ENCODE assay signal across 16 cellular contexts in the genomic region with DNA sequence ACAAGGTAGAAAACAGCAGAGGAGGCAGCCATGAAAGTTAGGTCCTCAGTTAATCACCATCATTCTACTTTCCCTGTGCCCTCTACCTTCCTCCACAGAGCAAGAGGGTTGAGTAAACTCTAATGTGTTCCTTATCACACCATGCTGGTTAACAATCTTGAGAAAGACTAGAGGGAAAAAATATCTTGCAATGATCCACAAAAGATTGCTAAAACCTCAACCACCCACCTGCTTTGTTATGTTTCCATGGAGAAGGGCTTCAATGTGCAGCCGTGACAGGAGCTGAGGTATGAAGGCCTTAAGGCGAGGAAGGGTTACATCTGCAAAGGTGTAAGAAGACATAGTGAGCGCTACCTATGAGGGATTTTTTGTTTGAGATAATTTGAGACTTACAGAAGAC.
DNase-seq lines count a peak whose midpoint lies in the region; ATAC-seq and TF ChIP-seq lines count a peak whose summit lies in the region.
"Had no signal": no experiment of that assay in that cellular context is flagged by ENCODE, and none has a peak within 500 bp of the region (broad histone marks: within the 10 kb centered on the region; RNA-seq: fewer than 3 reads in every experiment).

No MANE protein-coding gene starts in this region.

- H3K4me2 ChIP-seq in GM23338 = no peak overlapping the region
- H3K4me2 ChIP-seq: BLaER1 had no signal

- no peaks in the 10 kb centered on the region for H3K9me3 ChIP-seq in neutrophil
- H3K9me3 ChIP-seq: BLaER1, HAP-1 had no signal

- H3K9me2 ChIP-seq in GM23338 (ENCODE audit: insufficient read depth) = no peaks in the 10 kb centered on the region

- no peaks in the 10 kb centered on the region for H3K79me2 ChIP-seq in GM23338 (replicated peaks; ENCODE audit: insufficient read depth)

- ATAC-seq in GM23338 = no peak
- ATAC-seq: GM12878 had no signal

- H3K27me3 Mint-ChIP-seq in GM23338 (ENCODE audit: insufficient read depth, low read depth, poor library complexity) = peaks cover 1% of the 10 kb centered on the region
- H3K27me3 Mint-ChIP-seq: CD4-positive, alpha-beta memory T cell had no signal

- H2AFZ ChIP-seq in GM23338 = no peak overlapping the region

- H4K20me1 ChIP-seq in GM23338 (replicated peaks; ENCODE audit: insufficient read depth) = no peaks in the 10 kb centered on the region
- H4K20me1 ChIP-seq: BLaER1 had no signal

- no peaks in the 10 kb centered on the region for H3F3A ChIP-seq in GM23338 (replicated peaks; ENCODE audit: low read depth)

- H3K4me1 ChIP-seq in neutrophil (ENCODE audit: control insufficient read depth in 1 of 2, insufficient read depth in 1 of 2, low read depth in 1 of 2, low read length in 1 of 2) (peaks cover 35 to 37% of the 10 kb centered on the region in 2 experiments), GM23338 (ENCODE audit: insufficient read depth) (no peaks in the 10 kb centered on the region)
- H3K4me1 ChIP-seq: BLaER1, HAP-1 had no signal

- H3K4me1 Mint-ChIP-seq in GM23338 = no peaks in the 10 kb centered on the region
- H3K4me1 Mint-ChIP-seq: CD14-positive monocyte; CD4-positive, alpha-beta memory T cell had no signal

- H3K36me3 ChIP-seq in neutrophil (peaks cover 9% of the 10 kb centered on the region), GM23338 (ENCODE audit: insufficient read depth) (peaks cover 15% of the 10 kb centered on the region)

- H3K9me3 Mint-ChIP-seq in GM23338 = no peaks in the 10 kb centered on the region
- H3K9me3 Mint-ChIP-seq: CD14-positive monocyte; CD4-positive, alpha-beta memory T cell had no signal

- DNase-seq in NCI-H1436 (lab: John Stamatoyannopoulos, UW) (peak; percentile 13), NCI-H1436 treated with DMSO at 0.1 percent for 48 hours (lab: John Stamatoyannopoulos, UW) (no peak), GF-D8 (lab: John Stamatoyannopoulos, UW) (peak; percentile 98), amniotic epithelial cell (ENCODE audit: low read depth) (peak; percentile 67), SIG-M5 (lab: John Stamatoyannopoulos, UW) (no peak), GM23338 (ENCODE audit: low spot score) (no peak), dedifferentiated amniotic fluid mesenchymal stem cell (ENCODE audit: extremely low spot score) (no peak)
- DNase-seq: 8988T; CD4-positive, alpha-beta memory T cell; DMS153; DMS79 had no signal

- no peak overlapping the region for H3K27ac Mint-ChIP-seq in GM23338
- H3K27ac Mint-ChIP-seq: CD4-positive, alpha-beta memory T cell had no signal

- H3K27me3 ChIP-seq in neutrophil = no peaks in the 10 kb centered on the region
- H3K27me3 ChIP-seq in GM23338 (ENCODE audit: insufficient read depth) = no peaks in the 10 kb centered on the region
- H3K27me3 ChIP-seq: BLaER1 had no signal

- TF ChIP-seq CTCF in neutrophil (IDR thresholded peaks at IDR 0.05) (no peak), GM23338 (conservative IDR thresholded peaks at IDR 0.05; ENCODE audit: low read depth in 2 of 2) (no peak)

- H3K27ac ChIP-seq in neutrophil (peak overlapping the region; percentile 47), GM23338 (ENCODE audit: low read depth) (no peak overlapping the region)
- H3K27ac ChIP-seq: BLaER1 had no signal

- H3K4me3 Mint-ChIP-seq in GM23338 = no peak overlapping the region
- H3K4me3 Mint-ChIP-seq: CD14-positive monocyte; CD4-positive, alpha-beta memory T cell had no signal

- peaks cover 34% of the 10 kb centered on the region for H3K36me3 Mint-ChIP-seq in GM23338 (ENCODE audit: low read depth)

- H3K4me3 ChIP-seq in neutrophil (ENCODE audit: low read depth in 1 of 2, low read length in 1 of 2) (no peak overlapping the region), GM23338 (no peak overlapping the region)
- H3K4me3 ChIP-seq: BLaER1, GM12878, HAP-1 had no signal

TF ChIP-seq in GM23338, 12 proteins besides CTCF, POLR2A, EP300 and RAD21 (continues in another document):
- TF ChIP-seq NANOG (IDR thresholded peaks at IDR 0.05; ENCODE audit: borderline replicate concordance) (no peak), ZNF331 (CRISPR knock-in tag; IDR thresholded peaks at IDR 0.05; ENCODE audit: low read depth) (no peak), EZH2phosphoT487 (IDR thresholded peaks at IDR 0.05; ENCODE audit: unreplicated experiment) (no peak), EZH2 (IDR thresholded peaks at IDR 0.05; ENCODE audit: low read depth, unreplicated experiment) (no peak), STAT1 (IDR thresholded peaks at IDR 0.05; ENCODE audit: unreplicated experiment) (no peak), POLR2AphosphoS5 (IDR thresholded peaks at IDR 0.05; ENCODE audit: low read depth) (no peak), JUNB (IDR thresholded peaks at IDR 0.05; ENCODE audit: unreplicated experiment) (no peak)
- TF ChIP-seq, protein P1, sequence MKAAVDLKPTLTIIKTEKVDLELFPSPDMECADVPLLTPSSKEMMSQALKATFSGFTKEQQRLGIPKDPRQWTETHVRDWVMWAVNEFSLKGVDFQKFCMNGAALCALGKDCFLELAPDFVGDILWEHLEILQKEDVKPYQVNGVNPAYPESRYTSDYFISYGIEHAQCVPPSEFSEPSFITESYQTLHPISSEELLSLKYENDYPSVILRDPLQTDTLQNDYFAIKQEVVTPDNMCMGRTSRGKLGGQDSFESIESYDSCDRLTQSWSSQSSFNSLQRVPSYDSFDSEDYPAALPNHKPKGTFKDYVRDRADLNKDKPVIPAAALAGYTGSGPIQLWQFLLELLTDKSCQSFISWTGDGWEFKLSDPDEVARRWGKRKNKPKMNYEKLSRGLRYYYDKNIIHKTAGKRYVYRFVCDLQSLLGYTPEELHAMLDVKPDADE (IDR thresholded peaks at IDR 0.05) = no peak
- TF ChIP-seq, protein P2, sequence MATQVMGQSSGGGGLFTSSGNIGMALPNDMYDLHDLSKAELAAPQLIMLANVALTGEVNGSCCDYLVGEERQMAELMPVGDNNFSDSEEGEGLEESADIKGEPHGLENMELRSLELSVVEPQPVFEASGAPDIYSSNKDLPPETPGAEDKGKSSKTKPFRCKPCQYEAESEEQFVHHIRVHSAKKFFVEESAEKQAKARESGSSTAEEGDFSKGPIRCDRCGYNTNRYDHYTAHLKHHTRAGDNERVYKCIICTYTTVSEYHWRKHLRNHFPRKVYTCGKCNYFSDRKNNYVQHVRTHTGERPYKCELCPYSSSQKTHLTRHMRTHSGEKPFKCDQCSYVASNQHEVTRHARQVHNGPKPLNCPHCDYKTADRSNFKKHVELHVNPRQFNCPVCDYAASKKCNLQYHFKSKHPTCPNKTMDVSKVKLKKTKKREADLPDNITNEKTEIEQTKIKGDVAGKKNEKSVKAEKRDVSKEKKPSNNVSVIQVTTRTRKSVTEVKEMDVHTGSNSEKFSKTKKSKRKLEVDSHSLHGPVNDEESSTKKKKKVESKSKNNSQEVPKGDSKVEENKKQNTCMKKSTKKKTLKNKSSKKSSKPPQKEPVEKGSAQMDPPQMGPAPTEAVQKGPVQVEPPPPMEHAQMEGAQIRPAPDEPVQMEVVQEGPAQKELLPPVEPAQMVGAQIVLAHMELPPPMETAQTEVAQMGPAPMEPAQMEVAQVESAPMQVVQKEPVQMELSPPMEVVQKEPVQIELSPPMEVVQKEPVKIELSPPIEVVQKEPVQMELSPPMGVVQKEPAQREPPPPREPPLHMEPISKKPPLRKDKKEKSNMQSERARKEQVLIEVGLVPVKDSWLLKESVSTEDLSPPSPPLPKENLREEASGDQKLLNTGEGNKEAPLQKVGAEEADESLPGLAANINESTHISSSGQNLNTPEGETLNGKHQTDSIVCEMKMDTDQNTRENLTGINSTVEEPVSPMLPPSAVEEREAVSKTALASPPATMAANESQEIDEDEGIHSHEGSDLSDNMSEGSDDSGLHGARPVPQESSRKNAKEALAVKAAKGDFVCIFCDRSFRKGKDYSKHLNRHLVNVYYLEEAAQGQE (IDR thresholded peaks at IDR 0.05; ENCODE audit: unreplicated experiment) = no peak

Comparison
In these comparisons a context has a peak if more than half of its experiments do, and no peak if none do; other contexts are left out.
1. DNase-seq: peak in NCI-H1436 (single experiment), GF-D8 (single experiment) and amniotic epithelial cell (single experiment); none in NCI-H1436 treated with DMSO at 0.1 percent for 48 hours (single experiment), SIG-M5 (single experiment), GM23338 (single experiment) and dedifferentiated amniotic fluid mesenchymal stem cell (single experiment).